In the genomic region with DNA sequence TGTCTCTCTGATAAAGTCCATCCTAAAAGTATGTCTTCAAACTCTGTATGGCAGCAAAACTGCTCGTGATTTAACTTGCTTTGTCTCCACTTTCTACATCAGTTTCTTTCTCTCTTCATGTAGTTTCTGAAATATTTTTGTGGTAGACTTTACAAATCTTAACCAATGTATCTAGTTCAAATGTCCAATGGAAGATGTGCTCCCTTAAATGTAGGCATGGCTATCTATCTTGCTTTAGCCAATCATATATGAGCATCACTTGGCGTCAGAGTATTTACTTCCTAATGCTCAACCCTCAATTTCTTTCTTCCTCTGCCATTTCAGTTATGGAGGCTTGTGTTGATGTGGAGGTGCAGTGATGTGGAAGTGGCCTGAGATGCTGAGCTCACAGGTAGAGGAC, we compare ENCODE assay signal across 11 cellular contexts.
DNase-seq lines count a peak whose midpoint lies in the region; ATAC-seq, FAIRE-seq and TF ChIP-seq lines count a peak whose summit lies in the region.
"Had no signal": no experiment of that assay in that cellular context is flagged by ENCODE, and none has a peak within 500 bp of the region (broad histone marks: within the 10 kb centered on the region; RNA-seq: fewer than 3 reads in every experiment).

No MANE protein-coding gene starts in this region.

- ATAC-seq in GM19351 (IDR thresholded peaks at IDR 0.05; ENCODE audit: unreplicated experiment) (peak; percentile 68), HG02798 (IDR thresholded peaks at IDR 0.05; ENCODE audit: poor library complexity, unreplicated experiment) (peak; percentile 65), HG03520 (IDR thresholded peaks at IDR 0.05; ENCODE audit: unreplicated experiment) (peak; percentile 71), left lung (no peak)

- intact Hi-C loops in left lung (cut with DNase I), result no loop called here

- no peak overlapping the region for H3K4me3 ChIP-seq in left lung
- H3K4me3 ChIP-seq: testis had no signal

- no peak for TF ChIP-seq CTCF in left lung (IDR thresholded peaks at IDR 0.05)

- no peak overlapping the region for H3K27ac ChIP-seq in left lung
- H3K27ac ChIP-seq: testis had no signal

- DNase-seq in GM12891 (ENCODE audit: insufficient read length, low spot score), result peak; percentile 18
- no peak for DNase-seq in UCSD-AML1 (lab: John Stamatoyannopoulos, UW; ENCODE audit: unreplicated experiment)
- no peak for DNase-seq in NCI-H1092 (lab: John Stamatoyannopoulos, UW)
- no peak for DNase-seq in left lung
- no peak for DNase-seq in NCI-H510A (lab: John Stamatoyannopoulos, UW)
- DNase-seq: activated CD4-positive, alpha-beta T cell treated with anti-CD3 and anti-CD28 coated beads, Interleukin-2, amount 50 U/mL, for 48 hours; SK-N-SH; testis had no signal

- peaks cover 0 to 11% of the 10 kb centered on the region in 2 donors for H3K4me1 ChIP-seq in left lung
- H3K4me1 ChIP-seq: testis had no signal

- no peaks in the 10 kb centered on the region for H3K9me3 ChIP-seq in left lung
- H3K9me3 ChIP-seq: SK-N-SH, testis had no signal

- no peak for FAIRE-seq in GM12891 (lab: Jason Lieb, UNC)

- TF ChIP-seq POLR2A in GM12891 (IDR thresholded peaks at IDR 0.05; ENCODE audit: low read depth, low read length), result no peak

- no peaks in the 10 kb centered on the region for H3K36me3 ChIP-seq in left lung

- no peaks in the 10 kb centered on the region for H3K27me3 ChIP-seq in left lung
- H3K27me3 ChIP-seq: testis had no signal

TF ChIP-seq in GM12891, 5 proteins besides CTCF, POLR2A, EP300 and RAD21:
- TF ChIP-seq SPI1 (IDR thresholded peaks at IDR 0.05; ENCODE audit: low read depth, low read length) (no peak), POU2F2 (IDR thresholded peaks at IDR 0.05; ENCODE audit: low read depth, low read length) (no peak), POLR2AphosphoS5 (IDR thresholded peaks at IDR 0.05; ENCODE audit: low read depth, low read length) (no peak), PAX5 (IDR thresholded peaks at IDR 0.05; ENCODE audit: insufficient read depth, low read length, severe bottlenecking) (no peak), TAF1 (IDR thresholded peaks at IDR 0.05; ENCODE audit: low read depth, low read length) (no peak)
